Comparison of ENCODE assay signal across 1 cellular context in the genomic region with DNA sequence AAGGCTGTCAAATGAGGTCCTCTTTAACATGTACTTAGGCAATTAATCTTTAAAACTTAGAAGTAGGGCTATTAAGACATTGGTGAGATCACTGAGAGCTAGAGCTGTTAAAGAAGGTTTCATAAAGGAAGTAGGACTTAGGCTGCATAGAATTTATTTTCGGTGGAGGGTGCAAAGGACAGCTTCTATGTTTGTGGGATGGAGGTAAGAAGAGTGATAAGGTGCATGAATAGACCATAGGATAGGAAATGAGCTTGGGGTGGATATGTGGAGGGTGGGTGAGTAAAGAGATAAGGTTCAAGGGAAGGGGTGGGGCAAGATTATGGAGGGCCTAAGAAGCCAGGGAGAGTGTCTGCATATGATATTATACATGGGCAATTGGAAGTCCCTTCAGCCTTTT.
TF ChIP-seq lines count a peak whose summit lies in the region.

No MANE protein-coding gene starts in this region.

TF ChIP-seq in K562, 482 proteins besides CTCF, POLR2A, EP300 and RAD21 (continued from another document and continues in another):
- no peak for TF ChIP-seq BRF2 (IDR thresholded peaks at IDR 0.05; ENCODE audit: borderline replicate concordance, insufficient read depth, insufficient read length)
- TF ChIP-seq EHMT2 (IDR thresholded peaks at IDR 0.05) = peak; percentile 84
- TF ChIP-seq ZBTB2 (IDR thresholded peaks at IDR 0.05) = 0 out of 2 replicates have a peak, but pooled peaks have one; percentile 20
- TF ChIP-seq ILK (tag; IDR thresholded peaks at IDR 0.05; ENCODE audit: borderline replicate concordance, low read depth) = no peak
- peak; percentile 52 to 60; a peak in 3 of 4 replicates for TF ChIP-seq KDM1A (IDR thresholded peaks at IDR 0.05)
- TF ChIP-seq FUS (optimal IDR thresholded peaks at IDR 0.05; ENCODE audit: low read depth, low read length) = no peak
- no peak for TF ChIP-seq ZFPM2 (CRISPR knock-in tag; IDR thresholded peaks at IDR 0.05)
- TF ChIP-seq, protein P1, sequence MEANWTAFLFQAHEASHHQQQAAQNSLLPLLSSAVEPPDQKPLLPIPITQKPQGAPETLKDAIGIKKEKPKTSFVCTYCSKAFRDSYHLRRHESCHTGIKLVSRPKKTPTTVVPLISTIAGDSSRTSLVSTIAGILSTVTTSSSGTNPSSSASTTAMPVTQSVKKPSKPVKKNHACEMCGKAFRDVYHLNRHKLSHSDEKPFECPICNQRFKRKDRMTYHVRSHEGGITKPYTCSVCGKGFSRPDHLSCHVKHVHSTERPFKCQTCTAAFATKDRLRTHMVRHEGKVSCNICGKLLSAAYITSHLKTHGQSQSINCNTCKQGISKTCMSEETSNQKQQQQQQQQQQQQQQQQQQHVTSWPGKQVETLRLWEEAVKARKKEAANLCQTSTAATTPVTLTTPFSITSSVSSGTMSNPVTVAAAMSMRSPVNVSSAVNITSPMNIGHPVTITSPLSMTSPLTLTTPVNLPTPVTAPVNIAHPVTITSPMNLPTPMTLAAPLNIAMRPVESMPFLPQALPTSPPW (CRISPR knock-in tag; IDR thresholded peaks at IDR 0.05) = no peak
- peak; percentile 71 for TF ChIP-seq CBFA2T2 (conservative IDR thresholded peaks at IDR 0.05)
- TF ChIP-seq KAT7 (CRISPR knock-in tag; IDR thresholded peaks at IDR 0.05; ENCODE audit: borderline replicate concordance) = no peak
- no peak for TF ChIP-seq CEBPZ (IDR thresholded peaks at IDR 0.05; ENCODE audit: borderline replicate concordance, low read depth, low read length)
- TF ChIP-seq ZHX1 (conservative IDR thresholded peaks at IDR 0.05; ENCODE audit: low read length) = no peak
- TF ChIP-seq ZNF263 (CRISPR knock-in tag; IDR thresholded peaks at IDR 0.05; ENCODE audit: borderline replicate concordance) = no peak
- TF ChIP-seq RBM25 (IDR thresholded peaks at IDR 0.05; ENCODE audit: low read depth, low read length, severe bottlenecking) = no peak
- TF ChIP-seq L3MBTL2 (IDR thresholded peaks at IDR 0.05) = no peak
- no peak for TF ChIP-seq ARHGAP35 (IDR thresholded peaks at IDR 0.05; ENCODE audit: partially characterized antibody)
- no peak for TF ChIP-seq ATF1 (CRISPR knock-in tag; IDR thresholded peaks at IDR 0.05)
- no peak for TF ChIP-seq ATF1 (tag; IDR thresholded peaks at IDR 0.05)
- TF ChIP-seq TCF3 (CRISPR knock-in tag; IDR thresholded peaks at IDR 0.05) = peak; percentile 53
- no peak for TF ChIP-seq CBX3 (IDR thresholded peaks at IDR 0.05; ENCODE audit: borderline replicate concordance in 1 of 2, low read length in 2 of 2)
- TF ChIP-seq, protein P2, sequence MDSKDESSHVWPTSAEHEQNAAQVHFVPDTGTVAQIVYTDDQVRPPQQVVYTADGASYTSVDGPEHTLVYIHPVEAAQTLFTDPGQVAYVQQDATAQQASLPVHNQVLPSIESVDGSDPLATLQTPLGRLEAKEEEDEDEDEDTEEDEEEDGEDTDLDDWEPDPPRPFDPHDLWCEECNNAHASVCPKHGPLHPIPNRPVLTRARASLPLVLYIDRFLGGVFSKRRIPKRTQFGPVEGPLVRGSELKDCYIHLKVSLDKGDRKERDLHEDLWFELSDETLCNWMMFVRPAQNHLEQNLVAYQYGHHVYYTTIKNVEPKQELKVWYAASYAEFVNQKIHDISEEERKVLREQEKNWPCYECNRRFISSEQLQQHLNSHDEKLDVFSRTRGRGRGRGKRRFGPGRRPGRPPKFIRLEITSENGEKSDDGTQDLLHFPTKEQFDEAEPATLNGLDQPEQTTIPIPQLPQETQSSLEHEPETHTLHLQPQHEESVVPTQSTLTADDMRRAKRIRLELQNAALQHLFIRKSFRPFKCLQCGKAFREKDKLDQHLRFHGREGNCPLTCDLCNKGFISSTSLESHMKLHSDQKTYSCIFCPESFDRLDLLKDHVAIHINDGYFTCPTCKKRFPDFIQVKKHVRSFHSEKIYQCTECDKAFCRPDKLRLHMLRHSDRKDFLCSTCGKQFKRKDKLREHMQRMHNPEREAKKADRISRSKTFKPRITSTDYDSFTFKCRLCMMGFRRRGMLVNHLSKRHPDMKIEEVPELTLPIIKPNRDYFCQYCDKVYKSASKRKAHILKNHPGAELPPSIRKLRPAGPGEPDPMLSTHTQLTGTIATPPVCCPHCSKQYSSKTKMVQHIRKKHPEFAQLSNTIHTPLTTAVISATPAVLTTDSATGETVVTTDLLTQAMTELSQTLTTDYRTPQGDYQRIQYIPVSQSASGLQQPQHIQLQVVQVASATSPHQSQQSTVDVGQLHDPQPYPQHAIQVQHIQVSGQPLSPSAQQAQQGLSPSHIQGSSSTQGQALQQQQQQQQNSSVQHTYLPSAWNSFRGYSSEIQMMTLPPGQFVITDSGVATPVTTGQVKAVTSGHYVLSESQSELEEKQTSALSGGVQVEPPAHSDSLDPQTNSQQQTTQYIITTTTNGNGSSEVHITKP (IDR thresholded peaks at IDR 0.05; ENCODE audit: partially characterized antibody) = peak; percentile 44
- no peak for TF ChIP-seq CBFB (CRISPR knock-in tag; IDR thresholded peaks at IDR 0.05)
- no peak for TF ChIP-seq ZC3H11A (IDR thresholded peaks at IDR 0.05; ENCODE audit: low read depth, low read length)
- TF ChIP-seq, protein P3, sequence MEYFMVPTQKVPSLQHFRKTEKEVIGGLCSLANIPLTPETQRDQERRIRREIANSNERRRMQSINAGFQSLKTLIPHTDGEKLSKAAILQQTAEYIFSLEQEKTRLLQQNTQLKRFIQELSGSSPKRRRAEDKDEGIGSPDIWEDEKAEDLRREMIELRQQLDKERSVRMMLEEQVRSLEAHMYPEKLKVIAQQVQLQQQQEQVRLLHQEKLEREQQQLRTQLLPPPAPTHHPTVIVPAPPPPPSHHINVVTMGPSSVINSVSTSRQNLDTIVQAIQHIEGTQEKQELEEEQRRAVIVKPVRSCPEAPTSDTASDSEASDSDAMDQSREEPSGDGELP (CRISPR knock-in tag; IDR thresholded peaks at IDR 0.05; ENCODE audit: borderline replicate concordance) = no peak
- TF ChIP-seq, protein P4, sequence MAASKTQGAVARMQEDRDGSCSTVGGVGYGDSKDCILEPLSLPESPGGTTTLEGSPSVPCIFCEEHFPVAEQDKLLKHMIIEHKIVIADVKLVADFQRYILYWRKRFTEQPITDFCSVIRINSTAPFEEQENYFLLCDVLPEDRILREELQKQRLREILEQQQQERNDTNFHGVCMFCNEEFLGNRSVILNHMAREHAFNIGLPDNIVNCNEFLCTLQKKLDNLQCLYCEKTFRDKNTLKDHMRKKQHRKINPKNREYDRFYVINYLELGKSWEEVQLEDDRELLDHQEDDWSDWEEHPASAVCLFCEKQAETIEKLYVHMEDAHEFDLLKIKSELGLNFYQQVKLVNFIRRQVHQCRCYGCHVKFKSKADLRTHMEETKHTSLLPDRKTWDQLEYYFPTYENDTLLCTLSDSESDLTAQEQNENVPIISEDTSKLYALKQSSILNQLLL (CRISPR knock-in tag; IDR thresholded peaks at IDR 0.05; ENCODE audit: borderline replicate concordance) = no peak
- no peak for TF ChIP-seq STAT5B (CRISPR knock-in tag; IDR thresholded peaks at IDR 0.05)
- no peak for TF ChIP-seq ZNF134 (CRISPR knock-in tag; conservative IDR thresholded peaks at IDR 0.05)
- no peak for TF ChIP-seq ZNF609 (CRISPR knock-in tag; IDR thresholded peaks at IDR 0.05; ENCODE audit: borderline replicate concordance)
- TF ChIP-seq ZNF316 (IDR thresholded peaks at IDR 0.05) = no peak
- TF ChIP-seq, protein P5, sequence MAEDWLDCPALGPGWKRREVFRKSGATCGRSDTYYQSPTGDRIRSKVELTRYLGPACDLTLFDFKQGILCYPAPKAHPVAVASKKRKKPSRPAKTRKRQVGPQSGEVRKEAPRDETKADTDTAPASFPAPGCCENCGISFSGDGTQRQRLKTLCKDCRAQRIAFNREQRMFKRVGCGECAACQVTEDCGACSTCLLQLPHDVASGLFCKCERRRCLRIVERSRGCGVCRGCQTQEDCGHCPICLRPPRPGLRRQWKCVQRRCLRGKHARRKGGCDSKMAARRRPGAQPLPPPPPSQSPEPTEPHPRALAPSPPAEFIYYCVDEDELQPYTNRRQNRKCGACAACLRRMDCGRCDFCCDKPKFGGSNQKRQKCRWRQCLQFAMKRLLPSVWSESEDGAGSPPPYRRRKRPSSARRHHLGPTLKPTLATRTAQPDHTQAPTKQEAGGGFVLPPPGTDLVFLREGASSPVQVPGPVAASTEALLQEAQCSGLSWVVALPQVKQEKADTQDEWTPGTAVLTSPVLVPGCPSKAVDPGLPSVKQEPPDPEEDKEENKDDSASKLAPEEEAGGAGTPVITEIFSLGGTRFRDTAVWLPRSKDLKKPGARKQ (CRISPR knock-in tag; IDR thresholded peaks at IDR 0.05) = no peak
